Comparison of ENCODE assay signal across 1 cellular context in genomic region chr19:36573020-36573947, GRCh38.
TF ChIP-seq lines count a peak whose summit lies in the region.

Gene ZNF529, minus strand, starts transcription at chr19:36573292. Its CDS starts 946 bp downstream, at chr19:36572346.

TF ChIP-seq in HepG2, 621 proteins besides CTCF, POLR2A, EP300 and RAD21 (continued from another document and continues in another):
- TF ChIP-seq ZHX2 (IDR thresholded peaks at IDR 0.05; ENCODE audit: low read depth) (no peak; the same call in 1 of the 2 replicates), ZHX2 (CRISPR knock-in tag; IDR thresholded peaks at IDR 0.05; ENCODE audit: borderline replicate concordance) (peak; percentile 11; the same call in 1 of the 2 replicates), ZNF44 (CRISPR knock-in tag; IDR thresholded peaks at IDR 0.05) (peak; percentile 72), HMGXB4 (CRISPR knock-in tag; IDR thresholded peaks at IDR 0.05; ENCODE audit: borderline replicate concordance in 1 of 2, low read depth in 1 of 2) (peak in 1 of 2 experiments; percentile 19; a peak in 1 of 4 replicates), ZNF7 (CRISPR knock-in tag; IDR thresholded peaks at IDR 0.05) (no peak), ZNF891 (CRISPR knock-in tag; IDR thresholded peaks at IDR 0.05) (peak; percentile 76; the same call in 1 of the 2 replicates), ADNP (CRISPR knock-in tag; IDR thresholded peaks at IDR 0.05) (no peak), RBFOX2 (IDR thresholded peaks at IDR 0.05; ENCODE audit: low read depth, low read length) (peak; percentile 93), SSRP1 (CRISPR knock-in tag; IDR thresholded peaks at IDR 0.05) (no peak), HNRNPL (IDR thresholded peaks at IDR 0.05; ENCODE audit: low read depth, low read length) (0 out of 2 replicates have a peak, but pooled peaks have one; percentile 39), NKX3-1 (CRISPR knock-in tag; IDR thresholded peaks at IDR 0.05) (no peak), KDM4B (CRISPR knock-in tag; IDR thresholded peaks at IDR 0.05) (peak; percentile 44; the same call in 1 of the 2 replicates), CEBPZ (IDR thresholded peaks at IDR 0.05; ENCODE audit: low read length) (no peak), ZNF841 (CRISPR knock-in tag; IDR thresholded peaks at IDR 0.05; ENCODE audit: borderline replicate concordance) (no peak), ZNF792 (CRISPR knock-in tag; IDR thresholded peaks at IDR 0.05) (peak; percentile 79), LCORL (IDR thresholded peaks at IDR 0.05) (no peak), LCORL (CRISPR knock-in tag; IDR thresholded peaks at IDR 0.05) (peak; percentile 67; the same call in 1 of the 2 replicates), ZNF598 (CRISPR knock-in tag; IDR thresholded peaks at IDR 0.05; ENCODE audit: borderline replicate concordance) (peak; percentile 86; the same call in 1 of the 2 replicates), ZNF205 (CRISPR knock-in tag; IDR thresholded peaks at IDR 0.05) (peak; percentile 24; the same call in 1 of the 2 replicates), ZMYM3 (CRISPR knock-in tag; IDR thresholded peaks at IDR 0.05) (no peak), HNF1B (CRISPR knock-in tag; IDR thresholded peaks at IDR 0.05) (peak; percentile 93), FOXO4 (CRISPR knock-in tag; conservative IDR thresholded peaks at IDR 0.05) (no peak), ZNF512B (CRISPR knock-in tag; IDR thresholded peaks at IDR 0.05; ENCODE audit: borderline replicate concordance) (no peak), SIX1 (CRISPR knock-in tag; IDR thresholded peaks at IDR 0.05; ENCODE audit: borderline replicate concordance) (peak; percentile 60; the same call in 1 of the 2 replicates), ZNF609 (CRISPR knock-in tag; IDR thresholded peaks at IDR 0.05; ENCODE audit: borderline replicate concordance) (no peak), MLLT10 (CRISPR knock-in tag; IDR thresholded peaks at IDR 0.05) (no peak), PHF8 (CRISPR knock-in tag; IDR thresholded peaks at IDR 0.05) (peak; percentile 94), ATF7-NPFF (CRISPR knock-in tag; IDR thresholded peaks at IDR 0.05; ENCODE audit: low read depth) (peak; percentile 79), ZNF513 (CRISPR knock-in tag; conservative IDR thresholded peaks at IDR 0.05) (no peak), ZNF616 (CRISPR knock-in tag; IDR thresholded peaks at IDR 0.05; ENCODE audit: low read depth) (no peak)
